8 cellular contexts compared by ENCODE assay signal in genomic region chr19:1244693-1245451, GRCh38. TPM values are rescaled to one million over a fixed set of nuclear protein-coding genes. Genes with fewer than 3 reads are reported as not detected.
DNase-seq lines count a peak whose midpoint lies in the region; ATAC-seq and TF ChIP-seq lines count a peak whose summit lies in the region.

No MANE protein-coding gene starts in this region.

- no CpG with 5 or more reads among the region's 31 CpGs for WGBS in neuronal stem cell (ENCODE audit: extremely low coverage in 2 of 2, insufficient read length in 2 of 2, insufficient replicate concordance in 1 of 2), 2 donors

- H3K4ac ChIP-seq in neuronal stem cell (ENCODE audit: low read length) = no peak overlapping the region

- CTCF ChIA-PET in Panc1 (lab: Charles Lee) = interaction anchor here (0.5 to 2.5 kb wide), 7 partner anchors 9 to 739 kb away, joined by 3 to 46 read pairs (median 5); partner anchors contain the start of gene CIRBP

- POLR2A ChIA-PET in Panc1 (lab: Charles Lee) = interaction anchor here (0.6 to 1.0 kb wide), 2 partner anchors 21 to 25 kb away, joined by 5 to 10 read pairs; partner anchors contain the start of gene CIRBP

- no peaks in the 10 kb centered on the region; a peak in 3 of 22 replicates for H3K9me3 ChIP-seq in BLaER1 treated with 17β-estradiol and CSF1 and Interleukin-3, amounts not matched to agents 10 nM and 100 nM (replicated peaks in 1 of 11)
- H3K9me3 ChIP-seq in Panc1 (ENCODE audit: control insufficient read depth, insufficient read depth, low read depth, low read length) (no peaks in the 10 kb centered on the region), neuronal stem cell (replicated peaks in 1 of 2; ENCODE audit: control insufficient read depth in 2 of 2, insufficient read depth in 1 of 2, low read depth in 1 of 2, low read length in 2 of 2) (no peaks in the 10 kb centered on the region)

- peak overlapping the region; percentile 38 for H2BK15ac ChIP-seq in neuronal stem cell (ENCODE audit: low read length)

- H2BK5ac ChIP-seq in neuronal stem cell (ENCODE audit: low read length) = peak overlapping the region; percentile 21

- peak overlapping the region; percentile 2 for H2BK120ac ChIP-seq in neuronal stem cell (ENCODE audit: low read depth, low read length)

- peak overlapping the region; percentile 89 for H3K23ac ChIP-seq in neuronal stem cell (ENCODE audit: low read depth, low read length, poor library complexity)

- H3K4me2 ChIP-seq in BLaER1 treated with 17β-estradiol and CSF1 and Interleukin-3, amounts not matched to agents 10 nM and 100 nM = peak overlapping the region; percentile 94 to 100 (median 100)
- no peak overlapping the region for H3K4me2 ChIP-seq in neuronal stem cell (ENCODE audit: insufficient read depth, low read length, poor library complexity, severe bottlenecking)

- peak overlapping the region; percentile 43 to 95 (median 90) for H3K9ac ChIP-seq in BLaER1 treated with 17β-estradiol and CSF1 and Interleukin-3, amounts not matched to agents 10 nM and 100 nM
- H3K9ac ChIP-seq in neuronal stem cell (ENCODE audit: low read depth, low read length, poor library complexity) = peak overlapping the region; percentile 38

- no peak for ATAC-seq in Panc1
- no peak for ATAC-seq in HG03139 (IDR thresholded peaks at IDR 0.05; ENCODE audit: unreplicated experiment)
- no peak for ATAC-seq in GM21717 (IDR thresholded peaks at IDR 0.05; ENCODE audit: unreplicated experiment)
- no peak for ATAC-seq in GM19455 (IDR thresholded peaks at IDR 0.05; ENCODE audit: unreplicated experiment)

- H2AFZ ChIP-seq in neuronal stem cell (ENCODE audit: low read length) = no peak overlapping the region

- peaks cover 11% of the 10 kb centered on the region for H3K79me1 ChIP-seq in neuronal stem cell (ENCODE audit: low read depth, low read length)

- H3K4me3 ChIP-seq in BLaER1 treated with 17β-estradiol and CSF1 and Interleukin-3, amounts not matched to agents 10 nM and 100 nM = peak overlapping the region; percentile 44 to 96 (median 56)
- H3K4me3 ChIP-seq in Panc1 (ENCODE audit: low read depth in 2 of 2, low read length in 2 of 2) (peak overlapping the region; percentile 12 to 16; a peak in 2 of 4 replicates), epithelial cell of proximal tubule (ENCODE audit: low read depth, low read length) (peak overlapping the region; percentile 37), neuronal stem cell (ENCODE audit: low read length in 2 of 2) (no peak overlapping the region)

- no peak overlapping the region for H3K14ac ChIP-seq in neuronal stem cell (ENCODE audit: low read length)

- H2BK12ac ChIP-seq in neuronal stem cell (ENCODE audit: low read length) = no peak overlapping the region

- in situ Hi-C loops in Panc1 (cut with HindIII; ENCODE audit: low pct_unique_long_range_greater_than_20kb, low sequenced_read_pairs) = no loop called here

- DNase-seq in Panc1 (ENCODE audit: low read depth, low spot score) (no peak), epithelial cell of proximal tubule (ENCODE audit: low read depth) (no peak), neuronal stem cell (ENCODE audit: low spot score) (no peak)
- DNase-seq in NK-92 treated with Interleukin-12 subunit alpha and Interleukin-12 subunit beta, amount 100 ng/mL, for 24 hours (lab: John Stamatoyannopoulos, UW) = no peak

- H3K18ac ChIP-seq in neuronal stem cell (ENCODE audit: low read length) = peak overlapping the region; percentile 44

- H3K4me1 ChIP-seq in BLaER1 treated with 17β-estradiol and CSF1 and Interleukin-3, amounts not matched to agents 10 nM and 100 nM = peaks cover 67 to 74% (median 70%) of the 10 kb centered on the region in 10 experiments
- H3K4me1 ChIP-seq in Panc1 (ENCODE audit: control insufficient read depth, insufficient read depth, low read length) (peaks cover 29% of the 10 kb centered on the region), neuronal stem cell (ENCODE audit: control insufficient read depth in 2 of 2, insufficient read depth in 1 of 2, low read depth in 1 of 2, low read length in 2 of 2) (peaks cover 20 to 27% of the 10 kb centered on the region in 2 donors)

- TF ChIP-seq CTCF in Panc1 (IDR thresholded peaks at IDR 0.05) (peak; percentile 41), epithelial cell of proximal tubule (conservative IDR thresholded peaks at IDR 0.05; ENCODE audit: low read depth, low read length) (no peak)

- no peak overlapping the region for H4K8ac ChIP-seq in neuronal stem cell (ENCODE audit: low read depth, low read length)

- H4K91ac ChIP-seq in neuronal stem cell (ENCODE audit: low read depth, low read length, poor library complexity) = no peak overlapping the region

- H3K27me3 ChIP-seq in BLaER1 treated with 17β-estradiol and CSF1 and Interleukin-3, amounts not matched to agents 10 nM and 100 nM = peaks cover 0 to 3% (median 2%) of the 10 kb centered on the region in 11 experiments; a peak in 12 of 22 replicates
- H3K27me3 ChIP-seq in Panc1 (ENCODE audit: control insufficient read depth, insufficient read depth, low read length) (no peaks in the 10 kb centered on the region), neuronal stem cell (ENCODE audit: control insufficient read depth in 3 of 3, insufficient read depth in 3 of 3, low read depth in 1 of 3, low read length in 3 of 3) (no peaks in the 10 kb centered on the region)

- peaks cover 17 to 50% (median 41%) of the 10 kb centered on the region in 11 experiments for H4K20me1 ChIP-seq in BLaER1 treated with 17β-estradiol and CSF1 and Interleukin-3, amounts not matched to agents 10 nM and 100 nM

- H2AK5ac ChIP-seq in neuronal stem cell (ENCODE audit: low read depth, low read length) = peak overlapping the region; percentile 89

- BruUV-seq in Panc1 (replicated peaks; lab: Mats Ljungman, UMichigan) = no TSS peak

- peak overlapping the region; percentile 40 to 72 (median 58); a peak in 18 of 22 replicates for H3K27ac ChIP-seq in BLaER1 treated with 17β-estradiol and CSF1 and Interleukin-3, amounts not matched to agents 10 nM and 100 nM
- H3K27ac ChIP-seq in Panc1 (ENCODE audit: low read length) (peak overlapping the region; percentile 80), neuronal stem cell (replicated peaks; ENCODE audit: low read length) (no peak overlapping the region)

- intact Hi-C loops in Panc1 (cut with micrococcal nuclease; ENCODE audit: unreplicated experiment) = no loop called here

- peaks cover under 1 to 19% (median 8%) of the 10 kb centered on the region in 11 experiments; a peak in 21 of 22 replicates for H3K36me3 ChIP-seq in BLaER1 treated with 17β-estradiol and CSF1 and Interleukin-3, amounts not matched to agents 10 nM and 100 nM
- H3K36me3 ChIP-seq in Panc1 (ENCODE audit: control insufficient read depth, insufficient read depth, low read length) (no peaks in the 10 kb centered on the region; the same call in 1 of the 2 replicates), neuronal stem cell (replicated peaks in 1 of 2; ENCODE audit: control insufficient read depth in 2 of 2, insufficient read depth in 2 of 2, low read length in 2 of 2) (peaks cover 0 to 8% of the 10 kb centered on the region in 2 donors)

RNA-seq across cellular contexts. Expression of gene ATP5F1D, which starts 3.3 kb away (rescaled TPM):
- total RNA-seq in Panc1 (2021; ENCODE audit: unreplicated experiment) (218 TPM), epithelial cell of proximal tubule (110 and 114 TPM in 2 replicates)
- 365 TPM for polyA plus RNA-seq in Panc1 (2012; ENCODE audit: insufficient read length)
- 106 TPM for polyA plus RNA-seq in neuronal stem cell (2013, experiment 1 of 2)
- 101 TPM for polyA plus RNA-seq in neuronal stem cell (2013, experiment 2 of 2)

RNA-seq across cellular contexts. Expression of gene MIDN, which starts 3.5 kb away (rescaled TPM):
- total RNA-seq in Panc1 (2021; ENCODE audit: unreplicated experiment) = 118 TPM
- 76.9 TPM for polyA plus RNA-seq in Panc1 (2012; ENCODE audit: insufficient read length)
- 44.1 and 66.3 TPM in 2 replicates for total RNA-seq in epithelial cell of proximal tubule
- polyA plus RNA-seq in neuronal stem cell (2013, experiment 1 of 2) = 98.3 TPM
- 99.9 TPM for polyA plus RNA-seq in neuronal stem cell (2013, experiment 2 of 2)

RNA-seq across cellular contexts. Expression of gene CBARP, which starts 7.1 kb away (rescaled TPM):
- total RNA-seq in Panc1 (2021; ENCODE audit: unreplicated experiment) = 14.5 TPM
- polyA plus RNA-seq in Panc1 (2012; ENCODE audit: insufficient read length) = 16.4 TPM
- 6.8 and 9.7 TPM in 2 replicates for total RNA-seq in epithelial cell of proximal tubule
- 14.0 TPM for polyA plus RNA-seq in neuronal stem cell (2013, experiment 1 of 2)
- polyA plus RNA-seq in neuronal stem cell (2013, experiment 2 of 2) = 12.8 TPM

RNA-seq across cellular contexts. Expression of gene CIRBP, which starts 24.3 kb away (rescaled TPM):
- total RNA-seq in Panc1 (2021; ENCODE audit: unreplicated experiment) (66.6 TPM), epithelial cell of proximal tubule (165 and 317 TPM in 2 replicates)
- polyA plus RNA-seq in Panc1 (2012; ENCODE audit: insufficient read length) = 101 TPM
- polyA plus RNA-seq in neuronal stem cell (2013, experiment 1 of 2) = 218 TPM
- 217 TPM for polyA plus RNA-seq in neuronal stem cell (2013, experiment 2 of 2)

RNA-seq across cellular contexts. Expression of gene FAM174C, which starts 30.5 kb away (rescaled TPM):
- total RNA-seq in Panc1 (2021; ENCODE audit: unreplicated experiment) = 133 TPM
- 204 TPM for polyA plus RNA-seq in Panc1 (2012; ENCODE audit: insufficient read length)
- total RNA-seq in epithelial cell of proximal tubule = 123 and 124 TPM in 2 replicates
- 23.8 TPM for polyA plus RNA-seq in neuronal stem cell (2013, experiment 1 of 2)
- 24.1 TPM for polyA plus RNA-seq in neuronal stem cell (2013, experiment 2 of 2)

Comparison
In these comparisons a context has a peak if more than half of its experiments do, and no peak if none do; other contexts are left out.
1. H3K4me3 ChIP-seq: peak in BLaER1 treated with 17β-estradiol and CSF1 and Interleukin-3, amounts not matched to agents 10 nM and 100 nM (10 of 10), Panc1 (2 of 2) and epithelial cell of proximal tubule (single experiment); none in neuronal stem cell (0 of 2).